Comparison of ENCODE assay signal across 21 cellular contexts in genomic region chr2:222298000-222298310, GRCh38. TPM values are rescaled to one million over a fixed set of nuclear protein-coding genes. Genes with fewer than 3 reads are reported as not detected.
DNase-seq lines count a peak whose midpoint lies in the region; ATAC-seq and TF ChIP-seq lines count a peak whose summit lies in the region.
"Had no signal": no experiment of that assay in that cellular context is flagged by ENCODE, and none has a peak within 500 bp of the region (broad histone marks: within the 10 kb centered on the region; RNA-seq: fewer than 3 reads in every experiment).

No MANE protein-coding gene starts in this region.

- H3K4me3 Mint-ChIP-seq in T-helper 2 cell treated with Interferon-gamma antibody and Interleukin-4, amounts not matched to agents 5 μg/mL and 100 μg/mL, for 36 hours: no peak overlapping the region
- H3K4me3 Mint-ChIP-seq: activated naive CD4-positive, alpha-beta T cell treated with anti-CD3 and anti-CD28 coated beads for 36 hours; natural killer cell had no signal

- H3K27ac Mint-ChIP-seq in T-helper 2 cell treated with Interferon-gamma antibody and Interleukin-4, amounts not matched to agents 5 μg/mL and 100 μg/mL, for 36 hours: peak overlapping the region; percentile 26
- H3K27ac Mint-ChIP-seq: activated naive CD4-positive, alpha-beta T cell treated with anti-CD3 and anti-CD28 coated beads for 36 hours; natural killer cell had no signal

- H3K36me3 ChIP-seq in ascending aorta: no peaks in the 10 kb centered on the region
- H3K36me3 ChIP-seq in iPS-18a (ENCODE audit: control insufficient read depth, low read depth, low read length): no peaks in the 10 kb centered on the region
- peaks cover 0 to 5% (median 0%) of the 10 kb centered on the region in 3 donors for H3K36me3 ChIP-seq in skeletal muscle tissue (ENCODE audit: control insufficient read depth in 3 of 3, insufficient read depth in 3 of 3, low read length in 3 of 3)
- no peaks in the 10 kb centered on the region for H3K36me3 ChIP-seq in left lung
- H3K36me3 ChIP-seq: transverse colon had no signal

- DNase-seq in T-helper 2 cell treated with Interferon-gamma antibody and Interleukin-4, amounts not matched to agents 5 μg/mL and 100 μg/mL, for 36 hours (ENCODE audit: low spot score): no peak
- DNase-seq in T-helper 2 cell: no peak
- no peak for DNase-seq in ascending aorta (ENCODE audit: low spot score in 2 of 2)
- no peak for DNase-seq in left lung
- DNase-seq: 8988T; activated CD8-positive, alpha-beta memory T cell treated with anti-CD3 and anti-CD28 coated beads for 24 hours; activated naive CD4-positive, alpha-beta T cell treated with anti-CD3 and anti-CD28 coated beads for 36 hours; Caco-2; cortex of kidney; kidney; natural killer cell; NCI-H1105 treated with DMSO at 0.1 percent for 48 hours; NCI-H446; transverse colon had no signal

- H3K9me3 ChIP-seq in ascending aorta: no peaks in the 10 kb centered on the region
- no peaks in the 10 kb centered on the region for H3K9me3 ChIP-seq in iPS-18a (ENCODE audit: control insufficient read depth, low read depth, low read length)
- H3K9me3 ChIP-seq in skeletal muscle tissue (ENCODE audit: control insufficient read depth in 3 of 3, low read length in 3 of 3): no peaks in the 10 kb centered on the region
- no peaks in the 10 kb centered on the region for H3K9me3 ChIP-seq in left lung
- H3K9me3 ChIP-seq: Caco-2, transverse colon had no signal

- H3K4me3 ChIP-seq in ascending aorta (peak overlapping the region; percentile 33 to 34), iPS-18a (ENCODE audit: low read length) (peak overlapping the region; percentile 47), skeletal muscle tissue (ENCODE audit: low read length in 3 of 3) (peak overlapping the region; percentile 62 to 77 (median 69)), left lung (peak overlapping the region in 1 of 2 donors; percentile 11)

- peaks cover 3% of the 10 kb centered on the region for H3K36me3 Mint-ChIP-seq in T-helper 2 cell treated with Interferon-gamma antibody and Interleukin-4, amounts not matched to agents 5 μg/mL and 100 μg/mL, for 36 hours (ENCODE audit: low read depth)

- peaks cover 95% of the 10 kb centered on the region for H3K27me3 Mint-ChIP-seq in T-helper 2 cell treated with Interferon-gamma antibody and Interleukin-4, amounts not matched to agents 5 μg/mL and 100 μg/mL, for 36 hours (ENCODE audit: low read depth)

- peaks cover 50% of the 10 kb centered on the region for H3K27me3 ChIP-seq in ascending aorta
- peaks cover 100% of the 10 kb centered on the region for H3K27me3 ChIP-seq in iPS-18a (ENCODE audit: control insufficient read depth, insufficient read depth, low read length)
- peaks cover 88 to 96% (median 92%) of the 10 kb centered on the region in 3 donors for H3K27me3 ChIP-seq in skeletal muscle tissue (ENCODE audit: control insufficient read depth in 3 of 3, insufficient read depth in 3 of 3, low read length in 3 of 3)
- H3K27me3 ChIP-seq in left lung: peaks cover 98 to 100% of the 10 kb centered on the region in 2 donors

- H3K9ac ChIP-seq in iPS-18a (ENCODE audit: low read length) (no peak overlapping the region), skeletal muscle tissue (ENCODE audit: low read depth in 1 of 3, low read length in 3 of 3) (peak overlapping the region; percentile 62 to 87 (median 76))

- H3K4me1 ChIP-seq in ascending aorta: peaks cover 5 to 18% of the 10 kb centered on the region in 2 donors
- H3K4me1 ChIP-seq in iPS-18a (ENCODE audit: control insufficient read depth, low read depth, low read length): peaks cover 28% of the 10 kb centered on the region
- peaks cover 11 to 17% (median 15%) of the 10 kb centered on the region in 3 donors for H3K4me1 ChIP-seq in skeletal muscle tissue (ENCODE audit: control insufficient read depth in 3 of 3, insufficient read depth in 3 of 3, low read length in 3 of 3)
- peaks cover 13 to 42% of the 10 kb centered on the region in 2 donors for H3K4me1 ChIP-seq in left lung
- H3K4me1 ChIP-seq: Caco-2 had no signal

- H3K27ac ChIP-seq in ascending aorta: no peak overlapping the region
- no peak overlapping the region for H3K27ac ChIP-seq in iPS-18a (ENCODE audit: low read length)
- H3K27ac ChIP-seq in skeletal muscle tissue (ENCODE audit: low read depth, low read length): no peak overlapping the region
- H3K27ac ChIP-seq in left lung: no peak overlapping the region
- H3K27ac ChIP-seq: transverse colon had no signal

- H3K4me1 Mint-ChIP-seq in T-helper 2 cell treated with Interferon-gamma antibody and Interleukin-4, amounts not matched to agents 5 μg/mL and 100 μg/mL, for 36 hours (ENCODE audit: low read depth): peaks cover 13% of the 10 kb centered on the region

- no peak for TF ChIP-seq CTCF in ascending aorta (IDR thresholded peaks at IDR 0.05)
- no peak for TF ChIP-seq CTCF in left lung (IDR thresholded peaks at IDR 0.05)

- peaks cover 11% of the 10 kb centered on the region for H3K9me3 Mint-ChIP-seq in T-helper 2 cell treated with Interferon-gamma antibody and Interleukin-4, amounts not matched to agents 5 μg/mL and 100 μg/mL, for 36 hours
- H3K9me3 Mint-ChIP-seq: activated naive CD4-positive, alpha-beta T cell treated with anti-CD3 and anti-CD28 coated beads for 36 hours had no signal

- ATAC-seq in GM18520 (IDR thresholded peaks at IDR 0.05; ENCODE audit: unreplicated experiment) (no peak), left lung (no peak), GM19328 (IDR thresholded peaks at IDR 0.05; ENCODE audit: unreplicated experiment) (no peak)
- ATAC-seq: natural killer cell, Panc1 had no signal

- intact Hi-C loops in ascending aorta (cut with DNase I) (no loop called here), left lung (cut with DNase I) (no loop called here)

RNA-seq across cellular contexts. Expression of gene PAX3, which starts 0.8 kb away (rescaled TPM):
- not detected for total RNA-seq in ascending aorta
- 0.52 TPM for total RNA-seq in skeletal muscle tissue
- total RNA-seq in left lung: not detected
- total RNA-seq: activated naive CD4-positive, alpha-beta T cell treated with anti-CD3 and anti-CD28 coated beads for 36 hours; Caco-2; HT1080; kidney; natural killer cell; T-helper 2 cell treated with Interferon-gamma antibody and Interleukin-4, amounts not matched to agents 100 ng/mL and 5 ng/mL, for 36 hours; transverse colon had no signal
